17 cellular contexts compared by ENCODE assay signal in the genomic region with DNA sequence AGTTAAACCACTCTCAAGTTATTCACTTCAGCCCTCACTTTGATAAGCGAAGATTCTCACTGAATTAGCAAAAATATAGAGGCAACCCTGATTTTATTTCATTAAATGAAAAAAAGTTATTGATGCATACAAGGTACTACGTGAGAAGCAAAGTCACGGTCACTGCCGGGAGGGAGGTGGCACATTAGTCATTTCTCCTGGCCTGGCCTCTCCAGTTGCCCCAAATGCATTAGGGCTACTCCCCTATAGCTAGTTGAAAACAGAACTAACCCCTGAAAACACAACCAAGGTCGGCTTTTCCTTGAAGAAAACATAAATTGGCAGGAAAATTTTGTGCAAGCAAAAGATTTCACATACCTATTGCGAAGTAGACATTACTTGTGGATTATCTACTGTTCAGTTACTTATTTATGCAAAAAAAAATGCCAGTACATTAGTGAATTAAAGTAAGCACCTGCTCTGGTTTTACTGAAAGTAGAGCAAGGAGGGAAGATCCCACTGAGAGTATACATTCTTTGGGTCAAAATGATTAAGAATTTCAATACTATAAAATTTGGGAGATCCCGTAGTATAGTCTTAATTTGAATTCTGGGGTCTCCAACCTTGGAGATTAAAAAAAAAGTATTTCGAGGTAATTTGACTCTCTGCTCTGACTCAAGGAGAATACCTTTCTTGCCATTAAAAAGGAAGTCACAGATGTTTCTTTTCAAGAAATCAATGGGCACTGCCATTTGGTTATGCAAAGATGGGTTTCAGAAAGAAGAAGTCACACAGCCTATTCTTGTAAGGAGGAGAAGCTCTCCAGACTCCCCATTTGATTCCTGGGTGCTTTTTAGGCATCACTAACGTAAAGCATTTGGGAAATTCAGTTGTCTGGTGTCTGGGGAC. TPM values are rescaled to one million over a fixed set of nuclear protein-coding genes. Genes with fewer than 3 reads are reported as not detected.
DNase-seq lines count a peak whose midpoint lies in the region; ATAC-seq and TF ChIP-seq lines count a peak whose summit lies in the region.
"Had no signal": no experiment of that assay in that cellular context is flagged by ENCODE, and none has a peak within 500 bp of the region (broad histone marks: within the 10 kb centered on the region; RNA-seq: fewer than 3 reads in every experiment).

No MANE protein-coding gene starts in this region.

- peaks cover 7% of the 10 kb centered on the region for H3K36me3 Mint-ChIP-seq in IgD-negative memory B cell
- H3K36me3 Mint-ChIP-seq in activated naive CD4-positive, alpha-beta T cell treated with anti-CD3 and anti-CD28 coated beads, Interleukin-2, amount 10 ng/mL, durations not matched to agents 7 days and 5 days = no peaks in the 10 kb centered on the region

- no peak overlapping the region for H3K4me3 ChIP-seq in mucosa of descending colon
- H3K4me3 ChIP-seq: uterus had no signal

- H3K9me3 Mint-ChIP-seq in IgD-negative memory B cell = no peaks in the 10 kb centered on the region
- H3K9me3 Mint-ChIP-seq in activated naive CD4-positive, alpha-beta T cell treated with anti-CD3 and anti-CD28 coated beads, Interleukin-2, amount 10 ng/mL, durations not matched to agents 7 days and 5 days = no peaks in the 10 kb centered on the region

- no peaks in the 10 kb centered on the region for H3K4me1 ChIP-seq in mucosa of descending colon (ENCODE audit: low read depth)
- H3K4me1 ChIP-seq: BE2C, uterus had no signal

- intact Hi-C loops in mucosa of descending colon (cut with DNase I, micrococcal nuclease) = no loop called here

- H3K4me1 Mint-ChIP-seq in IgD-negative memory B cell = peaks cover 21 to 29% (median 28%) of the 10 kb centered on the region in 3 donors
- H3K4me1 Mint-ChIP-seq in activated naive CD4-positive, alpha-beta T cell treated with anti-CD3 and anti-CD28 coated beads, Interleukin-2, amount 10 ng/mL, durations not matched to agents 7 days and 5 days = no peaks in the 10 kb centered on the region

- peak overlapping the region; percentile 4 to 79 (median 28) for H3K4me3 Mint-ChIP-seq in IgD-negative memory B cell
- H3K4me3 Mint-ChIP-seq in activated naive CD4-positive, alpha-beta T cell treated with anti-CD3 and anti-CD28 coated beads, Interleukin-2, amount 10 ng/mL, durations not matched to agents 7 days and 5 days = no peak overlapping the region

- peak overlapping the region in 1 of 3 donors; percentile 61 for H3K27ac Mint-ChIP-seq in IgD-negative memory B cell
- no peak overlapping the region for H3K27ac Mint-ChIP-seq in activated naive CD4-positive, alpha-beta T cell treated with anti-CD3 and anti-CD28 coated beads, Interleukin-2, amount 10 ng/mL, durations not matched to agents 7 days and 5 days

- DNase-seq in COR-L47 (lab: John Stamatoyannopoulos, UW) (no peak), mucosa of descending colon (no peak), NCI-H2029 (lab: John Stamatoyannopoulos, UW) (no peak)
- no peak for DNase-seq in activated naive CD4-positive, alpha-beta T cell treated with anti-CD3 and anti-CD28 coated beads, Interleukin-2, amount 10 ng/mL, durations not matched to agents 7 days and 5 days
- DNase-seq: activated CD8-positive, alpha-beta memory T cell treated with anti-CD3 and anti-CD28 coated beads, Interleukin-2, amount 50 U/mL, for 48 hours; BE2C; hypothalamus; NCI-H1417 treated with DMSO at 0.1 percent for 48 hours; T-helper 2 cell; uterus had no signal

- CTCF ChIA-PET in activated naive CD4-positive, alpha-beta T cell treated with anti-CD3 and anti-CD28 coated beads, Interleukin-2, amount 10 ng/mL, durations not matched to agents 7 days and 5 days (lab: Charles Lee) = no interaction called here

- peak; percentile 91 for ATAC-seq in GM18517 (IDR thresholded peaks at IDR 0.05; ENCODE audit: unreplicated experiment)
- peak; percentile 87 for ATAC-seq in GM21367 (IDR thresholded peaks at IDR 0.05; ENCODE audit: unreplicated experiment)
- ATAC-seq in HG02970 (IDR thresholded peaks at IDR 0.05; ENCODE audit: low FRiP score, unreplicated experiment) = peak; percentile 50
- no peak for ATAC-seq in mucosa of descending colon
- ATAC-seq: sciatic nerve had no signal

- no peak for TF ChIP-seq CTCF in mucosa of descending colon (IDR thresholded peaks at IDR 0.05)

- H3K36me3 ChIP-seq in mucosa of descending colon (ENCODE audit: low read depth) = no peaks in the 10 kb centered on the region
- H3K36me3 ChIP-seq: BE2C, uterus had no signal

- no peaks in the 10 kb centered on the region for H3K9me3 ChIP-seq in mucosa of descending colon
- H3K9me3 ChIP-seq: BE2C, uterus had no signal

- H3K27me3 Mint-ChIP-seq in IgD-negative memory B cell = no peaks in the 10 kb centered on the region
- H3K27me3 Mint-ChIP-seq in activated naive CD4-positive, alpha-beta T cell treated with anti-CD3 and anti-CD28 coated beads, Interleukin-2, amount 10 ng/mL, durations not matched to agents 7 days and 5 days = peaks cover 5% of the 10 kb centered on the region

RNA-seq across cellular contexts. Expression of a gene that starts 28.3 kb away (rescaled TPM):
- 2.8 TPM for polyA plus RNA-seq in IgD-negative memory B cell
- under 1 TPM; 0.14 to 0.57 (median 0.24) TPM for total RNA-seq in mucosa of descending colon
- total RNA-seq: astrocyte, HT1080 had no signal

RNA-seq across cellular contexts. Expression of a gene that starts 44.8 kb away (rescaled TPM):
- polyA plus RNA-seq in IgD-negative memory B cell = 21.0 TPM
- total RNA-seq in mucosa of descending colon = 10 to 100 TPM; 21.5 to 25.1 (median 24.3) TPM
